25 cellular contexts compared by ENCODE assay signal in the genomic region with DNA sequence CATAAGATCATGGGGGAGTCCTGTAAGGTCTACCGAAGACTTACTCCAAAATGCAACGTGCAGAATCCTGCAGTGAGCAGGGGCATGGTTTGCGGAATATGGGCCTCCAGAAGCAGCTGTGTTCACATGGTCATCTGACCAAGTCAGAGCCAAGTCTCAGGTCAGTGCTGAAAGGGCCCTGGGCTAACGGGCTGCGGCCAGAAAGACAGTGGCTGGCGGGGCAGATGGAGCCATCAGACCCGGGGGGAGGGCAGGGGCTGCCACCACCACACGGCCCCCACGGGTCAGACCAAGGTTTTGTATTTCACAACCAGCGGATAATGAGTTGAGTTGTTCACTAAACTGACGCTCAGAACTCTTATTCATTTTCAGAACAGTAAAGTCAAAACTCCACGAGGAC.
"Had no signal": no experiment of that assay in that cellular context is flagged by ENCODE, and none has a peak within 500 bp of the region (broad histone marks: within the 10 kb centered on the region; RNA-seq: fewer than 3 reads in every experiment).

No MANE protein-coding gene starts in this region.

- DNase-seq: heart right ventricle; left colon; mesendoderm; naive B cell; occipital lobe; right lobe of liver; stimulated activated CD4-positive, alpha-beta T cell treated with anti-CD3 and anti-CD28 coated beads, Interleukin-4, amount 100 ng/mL, for 24 hours; stimulated activated naive CD4-positive, alpha-beta T cell; substantia nigra; uterus had no signal

- H3K4me1 Mint-ChIP-seq: mesothelial cell of epicardium; nephron; stimulated activated effector memory CD8-positive, alpha-beta T cell treated with anti-CD3 and anti-CD28 coated beads, Interleukin-12 subunit alpha, Interleukin-12 subunit beta, amount 100 ng/mL, for 72 hours had no signal

- H3K27me3 Mint-ChIP-seq: naive B cell, progenitor cell of endocrine pancreas had no signal

- H3K36me3 Mint-ChIP-seq: mesothelial cell of epicardium; naive B cell; stimulated activated effector memory CD8-positive, alpha-beta T cell treated with anti-CD3 and anti-CD28 coated beads, Interleukin-12 subunit alpha, Interleukin-12 subunit beta, amount 100 ng/mL, for 72 hours; type B pancreatic cell had no signal

- H3K79me2 ChIP-seq: hepatocyte, parathyroid adenoma had no signal

- H3K27me3 ChIP-seq: hepatocyte, left lung, neutrophil, right atrium auricular region, right lobe of liver, tibial nerve, uterus had no signal

- H3K4me1 ChIP-seq: heart right ventricle, left lung, parathyroid adenoma, right atrium auricular region, right lobe of liver, tibial nerve, uterus had no signal

- ATAC-seq: heart right ventricle; left colon; left lung; right lobe of liver; stimulated activated effector memory CD8-positive, alpha-beta T cell treated with anti-CD3 and anti-CD28 coated beads, Interleukin-12 subunit alpha, Interleukin-12 subunit beta, amount 100 ng/mL, for 72 hours had no signal

- H3K27ac Mint-ChIP-seq: mesothelial cell of epicardium; naive B cell; nephron; progenitor cell of endocrine pancreas; stimulated activated effector memory CD8-positive, alpha-beta T cell treated with anti-CD3 and anti-CD28 coated beads, Interleukin-12 subunit alpha, Interleukin-12 subunit beta, amount 100 ng/mL, for 72 hours; stimulated activated naive CD8-positive, alpha-beta T cell treated with anti-CD3 and anti-CD28 coated beads, Interleukin-15, Interleukin-2, amounts not matched to agents 100 ng/mL and 50 ng/mL, for 24 hours; type B pancreatic cell had no signal

- H3K36me3 ChIP-seq: heart right ventricle, left lung, neutrophil, right atrium auricular region, right lobe of liver, tibial nerve, uterus had no signal

- H3K4me3 ChIP-seq: heart right ventricle, hepatocyte, left lung, lung, right atrium auricular region, right lobe of liver, skin epidermis, tibial nerve, uterus had no signal

- H3K9me3 Mint-ChIP-seq: neural crest cell, type B pancreatic cell had no signal

- H3K9me3 ChIP-seq: neutrophil, right atrium auricular region, right lobe of liver, uterus had no signal

- H2AFZ ChIP-seq: hepatocyte, parathyroid adenoma had no signal

- H3K9ac ChIP-seq: parathyroid adenoma had no signal

- H3K4me2 ChIP-seq: hepatocyte had no signal

- H3K27ac ChIP-seq: heart right ventricle, hepatocyte, left lung, neutrophil, parathyroid adenoma, right atrium auricular region, right lobe of liver, skin epidermis, tibial nerve, uterus had no signal

- H3K4me3 Mint-ChIP-seq: mesothelial cell of epicardium; nephron; neural crest cell; stimulated activated effector memory CD8-positive, alpha-beta T cell treated with anti-CD3 and anti-CD28 coated beads, Interleukin-12 subunit alpha, Interleukin-12 subunit beta, amount 100 ng/mL, for 72 hours; stimulated activated naive CD8-positive, alpha-beta T cell treated with anti-CD3 and anti-CD28 coated beads, Interleukin-15, Interleukin-2, amounts not matched to agents 100 ng/mL and 50 ng/mL, for 24 hours; type B pancreatic cell had no signal
